1 cellular context compared by ENCODE assay signal in genomic region chr17:19341211-19341631, GRCh38.
TF ChIP-seq lines count a peak whose summit lies in the region.

No MANE protein-coding gene starts in this region.

TF ChIP-seq in GM23338, 12 proteins besides CTCF, POLR2A, EP300 and RAD21 (continued from another document):
- TF ChIP-seq ZNF462 (CRISPR knock-in tag; IDR thresholded peaks at IDR 0.05), result no peak
- no peak for TF ChIP-seq EZH2 (IDR thresholded peaks at IDR 0.05; ENCODE audit: low read depth, unreplicated experiment)
- peak; percentile 12; the same call in 1 of the 2 replicates for TF ChIP-seq POLR2AphosphoS5 (IDR thresholded peaks at IDR 0.05; ENCODE audit: low read depth)
- no peak for TF ChIP-seq CREB1 (CRISPR knock-in tag; IDR thresholded peaks at IDR 0.05; ENCODE audit: low read depth)
